16 cellular contexts compared by ENCODE assay signal in the genomic region with DNA sequence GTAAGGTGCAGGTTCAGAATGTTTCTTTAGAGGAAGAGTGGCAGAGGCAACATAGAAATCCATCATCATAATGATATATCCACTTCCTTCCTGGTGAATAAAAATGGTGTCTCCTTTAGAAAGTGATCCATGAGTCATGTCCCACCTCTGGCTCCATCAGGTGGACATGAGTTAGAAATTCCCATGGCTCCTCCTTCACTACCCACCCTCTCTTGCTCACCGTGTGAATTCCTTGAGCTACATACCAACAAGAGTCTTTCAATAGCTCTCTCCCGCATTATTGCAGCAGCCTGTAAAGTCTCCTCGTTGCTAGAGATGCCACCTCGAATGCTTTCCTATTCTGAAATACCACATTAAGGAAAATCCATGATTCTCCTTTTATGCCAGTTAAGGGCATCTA.
DNase-seq lines count a peak whose midpoint lies in the region; ATAC-seq and TF ChIP-seq lines count a peak whose summit lies in the region.
"Had no signal": no experiment of that assay in that cellular context is flagged by ENCODE, and none has a peak within 500 bp of the region (broad histone marks: within the 10 kb centered on the region; RNA-seq: fewer than 3 reads in every experiment).

No MANE protein-coding gene starts in this region.

- in situ Hi-C loops in mammary epithelial cell (cut with MboI; ENCODE audit: low sequenced_read_pairs in 2 of 2): loop anchor here (10.0 kb wide), 1 partner anchor 390 kb away; no protein-coding TSS in a partner anchor

- CTCF ChIA-PET in mammary epithelial cell (lab: Charles Lee; ENCODE audit: low non-redundant PET): no interaction called here

- H3K4me1 ChIP-seq in mammary epithelial cell (ENCODE audit: insufficient read depth, low read length): no peaks in the 10 kb centered on the region
- H3K4me1 ChIP-seq in breast epithelium: no peaks in the 10 kb centered on the region
- H3K4me1 ChIP-seq in foreskin keratinocyte: no peaks in the 10 kb centered on the region
- no peaks in the 10 kb centered on the region for H3K4me1 ChIP-seq in trophoblast cell (ENCODE audit: control insufficient read depth in 1 of 2, insufficient read depth in 2 of 2, low read length in 2 of 2)
- H3K4me1 ChIP-seq: A549, SJCRH30 had no signal

- no peak for TF ChIP-seq POLR2A in breast epithelium (IDR thresholded peaks at IDR 0.05)

- H3K36me3 ChIP-seq in mammary epithelial cell (ENCODE audit: insufficient read depth, low read length): no peaks in the 10 kb centered on the region
- no peaks in the 10 kb centered on the region for H3K36me3 ChIP-seq in breast epithelium
- no peaks in the 10 kb centered on the region for H3K36me3 ChIP-seq in trophoblast cell (ENCODE audit: control insufficient read depth in 1 of 2, insufficient read depth in 2 of 2, low read length in 2 of 2)
- H3K36me3 ChIP-seq: SJCRH30 had no signal

- dilution Hi-C loops in mammary epithelial cell (cut with HindIII; ENCODE audit: low sequenced_read_pairs): no loop called here

- H2BK5ac ChIP-seq in trophoblast cell (ENCODE audit: low read depth, low read length, poor library complexity): no peak overlapping the region

- H3K27me3 ChIP-seq in mammary epithelial cell (ENCODE audit: insufficient read depth, low read length): peaks cover 3% of the 10 kb centered on the region
- H3K27me3 ChIP-seq in breast epithelium: peaks cover 0 to 14% of the 10 kb centered on the region in 2 donors
- H3K27me3 ChIP-seq in foreskin keratinocyte: peaks cover 10% of the 10 kb centered on the region
- no peaks in the 10 kb centered on the region for H3K27me3 ChIP-seq in trophoblast cell (ENCODE audit: insufficient read depth, low read length)
- H3K27me3 ChIP-seq: SJCRH30 had no signal

- DNase-seq in mammary epithelial cell (peak; percentile 1), breast epithelium (ENCODE audit: low spot score in 2 of 2) (no peak), NCI-H69 (lab: John Stamatoyannopoulos, UW) (peak; percentile 16), foreskin keratinocyte (peak in 1 of 2 donors; percentile 4), trophoblast cell (peak; percentile 18 to 39), NCI-H82 treated with DMSO at 0.1 percent for 48 hours (lab: John Stamatoyannopoulos, UW; ENCODE audit: unreplicated experiment) (no peak), ureter (ENCODE audit: low spot score) (no peak)
- no peak for DNase-seq in activated naive CD4-positive, alpha-beta T cell treated with Interleukin-2 at 50 U/mL for 16 hours
- DNase-seq: HCEC 1CT, MV-4-11, NCI-H2029 treated with DMSO at 0.1 percent for 48 hours, RPMI8226, SJCRH30 had no signal

- H3K4me2 ChIP-seq in mammary epithelial cell (ENCODE audit: insufficient read depth, low read depth, low read length) (no peak overlapping the region), trophoblast cell (ENCODE audit: low read length) (no peak overlapping the region)
- H3K4me2 ChIP-seq: A549 had no signal

- no peak overlapping the region for H4K12ac ChIP-seq in trophoblast cell (ENCODE audit: low read depth, low read length)

- peak; percentile 50 for ATAC-seq in foreskin keratinocyte
- ATAC-seq: A549, K562 had no signal

- no peak for TF ChIP-seq CTCF in mammary epithelial cell (conservative IDR thresholded peaks at IDR 0.05 in 1 of 2, IDR thresholded peaks at IDR 0.05 in 1 of 2; ENCODE audit: extremely low read depth in 1 of 2, insufficient read depth in 1 of 2, low read depth in 1 of 2, low read length in 2 of 2)
- no peak for TF ChIP-seq CTCF in breast epithelium (IDR thresholded peaks at IDR 0.05)
- TF ChIP-seq CTCF in foreskin keratinocyte (conservative IDR thresholded peaks at IDR 0.05): no peak

- no peak overlapping the region for H3K4ac ChIP-seq in trophoblast cell (ENCODE audit: low read depth, low read length)

- no peaks in the 10 kb centered on the region for H3K79me1 ChIP-seq in trophoblast cell (ENCODE audit: low read length)

- no peak overlapping the region for H3K14ac ChIP-seq in trophoblast cell (ENCODE audit: low read length)

- H3K4me3 ChIP-seq in mammary epithelial cell (replicated peaks in 1 of 3; ENCODE audit: insufficient read depth in 1 of 3, low read depth in 2 of 3, low read length in 3 of 3) (no peak overlapping the region), breast epithelium (no peak overlapping the region), trophoblast cell (ENCODE audit: low read depth, low read length) (no peak overlapping the region)
- H3K4me3 ChIP-seq: A549, K562, SJCRH30 had no signal

- no peak overlapping the region for H4K8ac ChIP-seq in trophoblast cell (ENCODE audit: low read depth, low read length)

- H3K79me2 ChIP-seq in mammary epithelial cell (ENCODE audit: insufficient read depth, low read length) (no peaks in the 10 kb centered on the region), trophoblast cell (ENCODE audit: control insufficient read depth, insufficient read depth, low read length, poor library complexity) (no peaks in the 10 kb centered on the region)

- H2BK120ac ChIP-seq in trophoblast cell (ENCODE audit: insufficient read depth, low read length, poor library complexity): no peak overlapping the region

- H2AFZ ChIP-seq in mammary epithelial cell (ENCODE audit: low read depth, low read length): no peak overlapping the region
- H2AFZ ChIP-seq in trophoblast cell (ENCODE audit: insufficient read depth, low read length, poor library complexity): no peak overlapping the region

- BruUV-seq in mammary epithelial cell (replicated peaks; lab: Mats Ljungman, UMichigan): no TSS peak

- no peak overlapping the region for H2BK12ac ChIP-seq in trophoblast cell (ENCODE audit: low read length)

- H3K9ac ChIP-seq in mammary epithelial cell (ENCODE audit: insufficient read depth, low read length): no peak overlapping the region
- H3K9ac ChIP-seq in trophoblast cell (ENCODE audit: low read length): no peak overlapping the region

- H2AK5ac ChIP-seq in trophoblast cell (ENCODE audit: low read length): no peak overlapping the region

- no peak overlapping the region for H4K91ac ChIP-seq in trophoblast cell (ENCODE audit: low read depth, low read length)

- no peak overlapping the region for H3K23ac ChIP-seq in trophoblast cell (ENCODE audit: low read length)

- no peak overlapping the region for H3K18ac ChIP-seq in trophoblast cell (ENCODE audit: low read length)

- intact Hi-C loops in mammary epithelial cell (cut with micrococcal nuclease): loop anchor here (10.0 kb wide), 1 partner anchor 270 kb away; no protein-coding TSS in a partner anchor
- intact Hi-C loops in breast epithelium (cut with DNase I; ENCODE audit: low total_unique reads): loop anchor here (10.0 kb wide), 1 partner anchor 400 kb away; a partner anchor contains a TSS

- no peak overlapping the region for H3K27ac ChIP-seq in mammary epithelial cell (ENCODE audit: insufficient read depth, low read depth, low read length)
- no peak overlapping the region for H3K27ac ChIP-seq in breast epithelium
- no peak overlapping the region for H3K27ac ChIP-seq in foreskin keratinocyte
- no peak overlapping the region for H3K27ac ChIP-seq in trophoblast cell (ENCODE audit: low read depth, low read length)
- H3K27ac ChIP-seq: A549, C4-2B, SJCRH30 had no signal

- no peaks in the 10 kb centered on the region for H4K20me1 ChIP-seq in mammary epithelial cell (ENCODE audit: insufficient read depth, low read length)

- WGBS in mammary epithelial cell (ENCODE audit: low coverage, missing lambda C conversion rate): 49% methylated on average over 4 of the region's 4 CpGs
- WGBS in trophoblast cell (ENCODE audit: extremely low coverage, insufficient coverage, insufficient read length): no CpG with 5 or more reads among the region's 4 CpGs

- H3K9me3 ChIP-seq in mammary epithelial cell (replicated peaks; ENCODE audit: insufficient read depth, low read length): no peaks in the 10 kb centered on the region
- H3K9me3 ChIP-seq in breast epithelium: no peaks in the 10 kb centered on the region
- H3K9me3 ChIP-seq in trophoblast cell (ENCODE audit: insufficient read depth, low read depth, low read length): no peaks in the 10 kb centered on the region
- H3K9me3 ChIP-seq: A549, SJCRH30 had no signal

Comparison
In these comparisons a context has a peak if more than half of its experiments do, and no peak if none do; other contexts are left out.
1. DNase-seq: peak in mammary epithelial cell (single experiment), NCI-H69 (single experiment) and trophoblast cell (2 of 2); none in breast epithelium (0 of 2), NCI-H82 treated with DMSO at 0.1 percent for 48 hours (single experiment), ureter (single experiment) and activated naive CD4-positive, alpha-beta T cell treated with Interleukin-2 at 50 U/mL for 16 hours (single experiment).